8 cellular contexts compared by ENCODE assay signal in the genomic region with DNA sequence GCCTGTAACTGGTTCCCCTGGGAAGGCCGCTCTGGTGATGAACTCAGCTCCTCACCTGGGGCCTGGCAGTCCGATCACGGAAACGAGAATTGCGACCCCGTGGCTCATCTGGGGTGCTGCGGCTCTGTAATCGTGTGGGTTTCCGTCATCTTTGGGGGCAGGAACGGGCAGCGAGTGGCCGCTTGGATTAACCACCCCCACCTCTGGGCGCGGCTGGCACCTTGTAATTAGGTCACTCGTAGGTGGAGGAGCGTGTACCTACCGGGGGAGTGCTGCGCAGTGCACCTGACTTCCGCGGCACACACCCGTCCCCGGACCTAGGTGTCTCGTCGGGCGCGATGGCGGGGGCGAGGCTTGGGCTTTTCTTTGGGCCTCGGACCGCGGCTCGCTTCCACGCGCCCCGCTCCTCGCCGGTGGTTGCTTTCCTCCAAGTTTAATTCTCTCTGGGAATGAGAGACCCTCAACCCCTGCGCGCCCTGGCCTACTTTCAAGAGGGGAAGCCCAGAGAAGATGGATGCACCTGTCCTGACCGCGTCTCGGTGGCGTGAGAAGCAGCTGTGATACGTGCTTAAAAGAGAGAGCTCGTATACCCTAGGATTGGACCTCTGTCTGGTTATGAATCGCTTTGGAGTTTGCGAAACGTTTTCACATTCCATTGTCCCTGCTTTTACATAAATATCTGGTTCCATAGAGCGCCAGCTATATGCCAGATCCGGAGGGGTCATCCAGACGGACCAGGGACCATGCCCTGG. TPM values are rescaled to one million over a fixed set of nuclear protein-coding genes. Genes with fewer than 3 reads are reported as not detected.
A peak's percentile ranks its signal among the peaks of the same experiment; 100 is the strongest.
DNase-seq lines count a peak whose midpoint lies in the region; ATAC-seq and TF ChIP-seq lines count a peak whose summit lies in the region.

No MANE protein-coding gene starts in this region.

- H4K20me1 ChIP-seq in Loucy (ENCODE audit: insufficient read depth, low read length, poor library complexity, severe bottlenecking) = peaks cover 39% of the 10 kb centered on the region

- H3K36me3 ChIP-seq in CD8-positive, alpha-beta memory T cell (ENCODE audit: insufficient read depth, low read length) = no peaks in the 10 kb centered on the region
- H3K36me3 ChIP-seq in Loucy (ENCODE audit: insufficient read depth, low read length) = no peaks in the 10 kb centered on the region
- no peaks in the 10 kb centered on the region for H3K36me3 ChIP-seq in sigmoid colon

- H3K27ac Mint-ChIP-seq in CD8-positive, alpha-beta memory T cell = peak overlapping the region; percentile 98 to 100 (median 99)
- peak overlapping the region; percentile 96 for H3K27ac Mint-ChIP-seq in activated naive CD4-positive, alpha-beta T cell treated with anti-CD3 and anti-CD28 coated beads for 36 hours

- H3K4me3 Mint-ChIP-seq in CD8-positive, alpha-beta memory T cell = peak overlapping the region; percentile 94 to 100 (median 96)
- H3K4me3 Mint-ChIP-seq in activated naive CD4-positive, alpha-beta T cell treated with anti-CD3 and anti-CD28 coated beads for 36 hours = peak overlapping the region; percentile 96

- WGBS in sigmoid colon, 2 donors = 2 to 4% methylated on average over 51 of the region's 51 CpGs

- POLR2A ChIA-PET in CD8-positive, alpha-beta memory T cell (lab: Charles Lee) = interaction anchor here (0.7 to 3.6 kb wide), 24 partner anchors 11 to 1801 kb away, joined by 3 to 41 read pairs (median 4); a partner anchor contains a TSS

- CTCF ChIA-PET in CD8-positive, alpha-beta memory T cell (lab: Charles Lee) = interaction anchor here (0.7 to 4.0 kb wide), 11 partner anchors 10 to 512 kb away, joined by 3 to 31 read pairs (median 5); a partner anchor contains a TSS
- CTCF ChIA-PET in activated naive CD4-positive, alpha-beta T cell treated with anti-CD3 and anti-CD28 coated beads for 36 hours (lab: Charles Lee) = interaction anchor here (0.6 to 1.6 kb wide), 8 partner anchors 9 to 361 kb away, joined by 3 to 7 read pairs (median 4); a partner anchor contains a TSS

- peak overlapping the region; percentile 75 for H3K4me2 ChIP-seq in Loucy (ENCODE audit: low read depth, low read length, poor library complexity, severe bottlenecking)

- H3K27me3 Mint-ChIP-seq in CD8-positive, alpha-beta memory T cell = peaks cover 0 to 3% of the 10 kb centered on the region in 2 donors
- no peaks in the 10 kb centered on the region for H3K27me3 Mint-ChIP-seq in activated naive CD4-positive, alpha-beta T cell treated with anti-CD3 and anti-CD28 coated beads for 36 hours (ENCODE audit: low read depth)

- H3K4me1 Mint-ChIP-seq in CD8-positive, alpha-beta memory T cell = peaks cover 41 to 51% (median 48%) of the 10 kb centered on the region in 3 donors
- H3K4me1 Mint-ChIP-seq in activated naive CD4-positive, alpha-beta T cell treated with anti-CD3 and anti-CD28 coated beads for 36 hours (ENCODE audit: low read depth) = peaks cover 44% of the 10 kb centered on the region

- H3K36me3 Mint-ChIP-seq in CD8-positive, alpha-beta memory T cell = peaks cover 0 to 35% (median 2%) of the 10 kb centered on the region in 3 donors
- peaks cover 25% of the 10 kb centered on the region for H3K36me3 Mint-ChIP-seq in activated naive CD4-positive, alpha-beta T cell treated with anti-CD3 and anti-CD28 coated beads for 36 hours (ENCODE audit: low read depth)

- no peaks in the 10 kb centered on the region for H3K9me3 Mint-ChIP-seq in CD8-positive, alpha-beta memory T cell
- no peaks in the 10 kb centered on the region for H3K9me3 Mint-ChIP-seq in activated naive CD4-positive, alpha-beta T cell treated with anti-CD3 and anti-CD28 coated beads for 36 hours

- H3K27ac ChIP-seq in CD8-positive, alpha-beta memory T cell (ENCODE audit: low read depth, low read length) = peak overlapping the region; percentile 99
- H3K27ac ChIP-seq in sigmoid colon = peak overlapping the region; percentile 99 to 100 (median 100)

- ATAC-seq in GM21381 (IDR thresholded peaks at IDR 0.05; ENCODE audit: unreplicated experiment) = peak; percentile 21
- peak; percentile 9 to 51 for ATAC-seq in left cardiac atrium

- DNase-seq in CD8-positive, alpha-beta memory T cell = peak in 3 of 5 donors; percentile 78 to 95 (median 87)
- DNase-seq in activated naive CD4-positive, alpha-beta T cell treated with anti-CD3 and anti-CD28 coated beads for 36 hours = no peak
- DNase-seq in left cardiac atrium = no peak
- no peak for DNase-seq in sigmoid colon
- DNase-seq in cerebellar nuclear complex (lab: John Stamatoyannopoulos, UW) = no peak
- no peak for DNase-seq in stimulated activated CD4-positive, alpha-beta T cell treated with anti-CD3 and anti-CD28 coated beads, Interleukin-2, amount 100 ng/mL, for 24 hours

- no peaks in the 10 kb centered on the region for H3K9me3 ChIP-seq in CD8-positive, alpha-beta memory T cell (ENCODE audit: low read length)
- H3K9me3 ChIP-seq in Loucy (ENCODE audit: insufficient read depth, low read depth, low read length) (no peaks in the 10 kb centered on the region), sigmoid colon (no peaks in the 10 kb centered on the region)

- H3K79me2 ChIP-seq in Loucy (ENCODE audit: insufficient read depth, low read length) = peaks cover 53% of the 10 kb centered on the region

- H3K27me3 ChIP-seq in CD8-positive, alpha-beta memory T cell (ENCODE audit: insufficient read depth, low read length, poor library complexity, severe bottlenecking) = no peaks in the 10 kb centered on the region
- H3K27me3 ChIP-seq in Loucy (ENCODE audit: insufficient read depth, low read length, poor library complexity, severe bottlenecking) = no peaks in the 10 kb centered on the region
- no peaks in the 10 kb centered on the region for H3K27me3 ChIP-seq in sigmoid colon

- intact Hi-C loops in activated naive CD4-positive, alpha-beta T cell treated with anti-CD3 and anti-CD28 coated beads for 36 hours (cut with micrococcal nuclease) = loop anchor here (1.0 to 10.0 kb wide), 19 partner anchors 49 to 1362 kb away; a partner anchor contains a TSS
- intact Hi-C loops in left cardiac atrium (cut with DNase I) (no loop called here), sigmoid colon (cut with DNase I) (loop anchor here (2.0 to 5.0 kb wide), 2 partner anchors 50 to 146 kb away; a partner anchor contains a TSS)

- H2AFZ ChIP-seq in Loucy (ENCODE audit: low read length) = peak overlapping the region; percentile 86

- TF ChIP-seq POLR2A in sigmoid colon (IDR thresholded peaks at IDR 0.05) = peak; percentile 73 to 81

- peaks cover 39% of the 10 kb centered on the region for H3K4me1 ChIP-seq in CD8-positive, alpha-beta memory T cell (ENCODE audit: insufficient read depth, low read length)
- H3K4me1 ChIP-seq in Loucy (ENCODE audit: insufficient read depth, low read length, poor library complexity, severe bottlenecking) (peaks cover 23% of the 10 kb centered on the region), sigmoid colon (peaks cover 0 to 44% (median 39%) of the 10 kb centered on the region in 4 donors)

- H3K9me2 ChIP-seq in Loucy (replicated peaks; ENCODE audit: low read depth, low read length) = no peaks in the 10 kb centered on the region

- H3K4me3 ChIP-seq in CD8-positive, alpha-beta memory T cell (ENCODE audit: low read length) = peak overlapping the region; percentile 85
- H3K4me3 ChIP-seq in Loucy (ENCODE audit: low read length, poor library complexity, severe bottlenecking) (peak overlapping the region; percentile 76), sigmoid colon (peak overlapping the region; percentile 86 to 99 (median 94))

- peak overlapping the region; percentile 96 for H3K9ac ChIP-seq in Loucy (ENCODE audit: low read depth, low read length, poor library complexity, severe bottlenecking)

- no peak for TF ChIP-seq CTCF in Loucy (conservative IDR thresholded peaks at IDR 0.05; ENCODE audit: low read length)
- TF ChIP-seq CTCF in sigmoid colon (IDR thresholded peaks at IDR 0.05) = no peak

- H3F3A ChIP-seq in Loucy (ENCODE audit: low read depth) = no peaks in the 10 kb centered on the region

- TF ChIP-seq EP300 in sigmoid colon (IDR thresholded peaks at IDR 0.05) = no peak

RNA-seq across cellular contexts. Expression of a gene that starts 0.7 kb away (rescaled TPM):
- 100 to 1,000 TPM; 189 to 210 TPM for total RNA-seq in CD8-positive, alpha-beta memory T cell
- polyA plus RNA-seq in CD8-positive, alpha-beta memory T cell = 232 TPM
- 100 to 1,000 TPM; 132 to 135 TPM for total RNA-seq in activated naive CD4-positive, alpha-beta T cell treated with anti-CD3 and anti-CD28 coated beads for 36 hours
- total RNA-seq in left cardiac atrium = 100 to 1,000 TPM; 115 to 157 TPM
- total RNA-seq in sigmoid colon = 100 to 1,000 TPM; 102 to 145 (median 118) TPM
- polyA plus RNA-seq in sigmoid colon = 10 to 100 TPM; 48.6 to 59.4 (median 52.8) TPM

RNA-seq across cellular contexts. Expression of a gene that starts 49.9 kb away (rescaled TPM):
- 100 to 1,000 TPM; 264 to 280 TPM for total RNA-seq in CD8-positive, alpha-beta memory T cell
- polyA plus RNA-seq in CD8-positive, alpha-beta memory T cell = 1,187 TPM
- total RNA-seq in activated naive CD4-positive, alpha-beta T cell treated with anti-CD3 and anti-CD28 coated beads for 36 hours = 100 to 1,000 TPM; 307 to 309 TPM
- total RNA-seq in left cardiac atrium (100 to 1,000 TPM; 391 to 436 TPM), sigmoid colon (100 to 1,000 TPM; 193 to 320 (median 271) TPM)
- 100 to 1,000 TPM; 445 to 938 (median 717) TPM for polyA plus RNA-seq in sigmoid colon

Comparison
In these comparisons a context has a peak if more than half of its experiments do, and no peak if none do; other contexts are left out.
1. DNase-seq: peak in CD8-positive, alpha-beta memory T cell (3 of 5); none in activated naive CD4-positive, alpha-beta T cell treated with anti-CD3 and anti-CD28 coated beads for 36 hours (single experiment), left cardiac atrium (single experiment), sigmoid colon (single experiment), cerebellar nuclear complex (0 of 2) and stimulated activated CD4-positive, alpha-beta T cell treated with anti-CD3 and anti-CD28 coated beads, Interleukin-2, amount 100 ng/mL, for 24 hours (0 of 2).
2. intact Hi-C loops: an anchor here in activated naive CD4-positive, alpha-beta T cell treated with anti-CD3 and anti-CD28 coated beads for 36 hours (1.0 to 10.0 kb wide) and sigmoid colon (2.0 to 5.0 kb wide); none called in left cardiac atrium.
3. Peak in every context shown above with its lines, with median percentiles within 50 percentile points of each other: H3K4me3 ChIP-seq.